In genomic region chr15:96261575-96262034, GRCh38 we compare ENCODE assay signal across 12 cellular contexts.
A peak's percentile ranks its signal among the peaks of the same experiment; 100 is the strongest.
DNase-seq lines count a peak whose midpoint lies in the region; ATAC-seq and TF ChIP-seq lines count a peak whose summit lies in the region.
"Had no signal": no experiment of that assay in that cellular context is flagged by ENCODE, and none has a peak within 500 bp of the region (broad histone marks: within the 10 kb centered on the region; RNA-seq: fewer than 3 reads in every experiment).

No MANE protein-coding gene starts in this region.

- no peak for DNase-seq in left lung
- DNase-seq in activated T-cell treated with anti-CD3 and anti-CD28 coated beads, Interleukin-2, amount 50 U/mL, for 4 hours, result no peak
- no peak for DNase-seq in activated T-cell treated with anti-CD3 and anti-CD28 coated beads, Interleukin-2, amount 50 U/mL, for 72 hours
- no peak for DNase-seq in posterior cingulate gyrus
- DNase-seq in GM19238 (ENCODE audit: insufficient read length, low spot score), result no peak
- DNase-seq: left colon, NCI-H1048, right cardiac atrium, T-helper 2 cell had no signal

- H3K27ac Mint-ChIP-seq in activated T-cell treated with anti-CD3 and anti-CD28 coated beads, Interleukin-2, amount 50 U/mL, for 72 hours, result no peak overlapping the region

- no peaks in the 10 kb centered on the region for H3K27me3 ChIP-seq in left lung

- H3K27me3 Mint-ChIP-seq in activated T-cell treated with anti-CD3 and anti-CD28 coated beads, Interleukin-2, amount 50 U/mL, for 4 hours (ENCODE audit: low read depth), result peaks cover 10% of the 10 kb centered on the region
- peaks cover 10% of the 10 kb centered on the region for H3K27me3 Mint-ChIP-seq in activated T-cell treated with anti-CD3 and anti-CD28 coated beads, Interleukin-2, amount 50 U/mL, for 72 hours (ENCODE audit: low read depth)

- no peak for TF ChIP-seq CTCF in left lung (IDR thresholded peaks at IDR 0.05)

- no peaks in the 10 kb centered on the region for H3K36me3 ChIP-seq in left lung

- H3K4me3 Mint-ChIP-seq in activated T-cell treated with anti-CD3 and anti-CD28 coated beads, Interleukin-2, amount 50 U/mL, for 4 hours, result no peak overlapping the region
- H3K4me3 Mint-ChIP-seq in activated T-cell treated with anti-CD3 and anti-CD28 coated beads, Interleukin-2, amount 50 U/mL, for 72 hours, result no peak overlapping the region

- no peaks in the 10 kb centered on the region for H3K4me1 Mint-ChIP-seq in activated T-cell treated with anti-CD3 and anti-CD28 coated beads, Interleukin-2, amount 50 U/mL, for 4 hours (ENCODE audit: low read depth)
- no peaks in the 10 kb centered on the region for H3K4me1 Mint-ChIP-seq in activated T-cell treated with anti-CD3 and anti-CD28 coated beads, Interleukin-2, amount 50 U/mL, for 72 hours (ENCODE audit: low read depth)

- H3K4me3 ChIP-seq in left lung, result no peak overlapping the region

- no peaks in the 10 kb centered on the region for H3K36me3 Mint-ChIP-seq in activated T-cell treated with anti-CD3 and anti-CD28 coated beads, Interleukin-2, amount 50 U/mL, for 4 hours (ENCODE audit: insufficient read depth)
- H3K36me3 Mint-ChIP-seq in activated T-cell treated with anti-CD3 and anti-CD28 coated beads, Interleukin-2, amount 50 U/mL, for 72 hours (ENCODE audit: insufficient read depth in 2 of 2), result no peaks in the 10 kb centered on the region

- H3K27ac ChIP-seq in left lung, result peak overlapping the region in 1 of 2 donors; percentile 28

- peaks cover 0 to 8% of the 10 kb centered on the region in 2 donors for H3K4me1 ChIP-seq in left lung

- intact Hi-C loops in left lung (cut with DNase I) (no loop called here), posterior cingulate gyrus (cut with DNase I) (no loop called here)

- ATAC-seq in GM18519 (IDR thresholded peaks at IDR 0.05; ENCODE audit: low FRiP score, unreplicated experiment) (peak; percentile 76), GM21786 (IDR thresholded peaks at IDR 0.05; ENCODE audit: unreplicated experiment) (peak; percentile 82), HG03432 (IDR thresholded peaks at IDR 0.05; ENCODE audit: unreplicated experiment) (peak; percentile 92), left lung (peak; percentile 57)
- no peak for ATAC-seq in activated T-cell treated with anti-CD3 and anti-CD28 coated beads, Interleukin-2, amount 50 U/mL, for 4 hours
- ATAC-seq in activated T-cell treated with anti-CD3 and anti-CD28 coated beads, Interleukin-2, amount 50 U/mL, for 72 hours (replicated peaks in 1 of 2), result no peak
- ATAC-seq: left colon, right cardiac atrium had no signal

- H3K9me3 ChIP-seq in left lung, result no peaks in the 10 kb centered on the region

- H3K9me3 Mint-ChIP-seq in activated T-cell treated with anti-CD3 and anti-CD28 coated beads, Interleukin-2, amount 50 U/mL, for 4 hours, result no peaks in the 10 kb centered on the region
- H3K9me3 Mint-ChIP-seq in activated T-cell treated with anti-CD3 and anti-CD28 coated beads, Interleukin-2, amount 50 U/mL, for 72 hours, result peaks cover 0 to 4% of the 10 kb centered on the region in 2 donors

Comparison
In these comparisons a context has a peak if more than half of its experiments do, and no peak if none do; other contexts are left out.
1. ATAC-seq: peak in GM18519 (single experiment), GM21786 (single experiment), HG03432 (single experiment) and left lung (single experiment); none in activated T-cell treated with anti-CD3 and anti-CD28 coated beads, Interleukin-2, amount 50 U/mL, for 4 hours (0 of 2) and activated T-cell treated with anti-CD3 and anti-CD28 coated beads, Interleukin-2, amount 50 U/mL, for 72 hours (0 of 2).